8 cellular contexts compared by ENCODE assay signal in genomic region chr3:112640864-112641751, GRCh38. TPM values are rescaled to one million over a fixed set of nuclear protein-coding genes. Genes with fewer than 3 reads are reported as not detected.
DNase-seq lines count a peak whose midpoint lies in the region; ATAC-seq, FAIRE-seq and TF ChIP-seq lines count a peak whose summit lies in the region.

CCDC80 (minus strand) TSS chr3:112641143; CDS start chr3:112639905, 1,238 bp downstream.

- FAIRE-seq in GM12891 (lab: Jason Lieb, UNC), result no peak

- peaks cover 13 to 19% (median 14%) of the 10 kb centered on the region in 3 donors for H3K4me1 Mint-ChIP-seq in T-cell

- peaks cover 0 to 5% of the 10 kb centered on the region in 2 donors for H3K27me3 Mint-ChIP-seq in T-cell

- H3K27ac Mint-ChIP-seq in T-cell, result no peak within 1 kb of the TSS

- POLR2A ChIA-PET in T-cell (lab: Charles Lee), result interaction anchor here in 1 of 2 donors (0.5 kb wide), 1 partner anchor 63 kb away, joined by 3 read pairs; no protein-coding TSS in a partner anchor

- ATAC-seq in HG03159 (IDR thresholded peaks at IDR 0.05; ENCODE audit: unreplicated experiment) (no peak), T-cell (replicated peaks in 1 of 4) (no peak)

- peak; percentile 90 for TF ChIP-seq POLR2A in GM12891 (IDR thresholded peaks at IDR 0.05; ENCODE audit: low read depth, low read length)

- DNase-seq in GM12891 (ENCODE audit: insufficient read length, low spot score) (no peak), SW480 (ENCODE audit: low spot score) (peak; percentile 88), glomerular visceral epithelial cell (ENCODE audit: extremely low spot score) (peak; percentile 93), retina (peak; percentile 45), SKM-1 treated with dmso at 0.1 percent for 144 hours (lab: John Stamatoyannopoulos, UW; ENCODE audit: unreplicated experiment) (no peak), inferior parietal cortex (ENCODE audit: extremely low spot score) (no peak), T-cell (no peak)

- CTCF ChIA-PET in T-cell (lab: Charles Lee), result interaction anchor here (1.1 to 3.1 kb wide), 7 partner anchors 10 to 647 kb away, joined by 3 to 49 read pairs (median 15); partner anchors contain the start of gene CD200R1 (in 1 of the 2)

- no peak within 1 kb of the TSS for H3K4me3 Mint-ChIP-seq in T-cell

- no peaks in the 10 kb centered on the region for H3K36me3 Mint-ChIP-seq in T-cell

- H3K9me3 Mint-ChIP-seq in T-cell, result no peaks in the 10 kb centered on the region

TF ChIP-seq in GM12891, 5 proteins besides CTCF, POLR2A, EP300 and RAD21:
- TF ChIP-seq POU2F2 (IDR thresholded peaks at IDR 0.05; ENCODE audit: low read depth, low read length), result peak; percentile 58; the same call in 1 of the 2 replicates
- TF ChIP-seq POLR2AphosphoS5 (IDR thresholded peaks at IDR 0.05; ENCODE audit: low read depth, low read length), result peak; percentile 87; the same call in 1 of the 2 replicates
- no peak for TF ChIP-seq SPI1 (IDR thresholded peaks at IDR 0.05; ENCODE audit: low read depth, low read length)

RNA-seq across cellular contexts. Expression of gene CCDC80, which starts in this region (rescaled TPM):
- 0.39 TPM for polyA plus RNA-seq in GM12891 (2012; ENCODE audit: low read depth, missing spikeins)
- under 1 TPM in 3 of 5 donors, not detected in 2; 0.55 to 0.66 (median 0.56) TPM for total RNA-seq in T-cell

Comparison
In these comparisons a context has a peak if more than half of its experiments do, and no peak if none do; other contexts are left out.
1. DNase-seq: peak in SW480 (single experiment), glomerular visceral epithelial cell (single experiment) and retina (single experiment); none in GM12891 (single experiment), SKM-1 treated with dmso at 0.1 percent for 144 hours (single experiment), inferior parietal cortex (single experiment) and T-cell (0 of 34).